ENCODE assay signal across 15 cellular contexts in the genomic region with DNA sequence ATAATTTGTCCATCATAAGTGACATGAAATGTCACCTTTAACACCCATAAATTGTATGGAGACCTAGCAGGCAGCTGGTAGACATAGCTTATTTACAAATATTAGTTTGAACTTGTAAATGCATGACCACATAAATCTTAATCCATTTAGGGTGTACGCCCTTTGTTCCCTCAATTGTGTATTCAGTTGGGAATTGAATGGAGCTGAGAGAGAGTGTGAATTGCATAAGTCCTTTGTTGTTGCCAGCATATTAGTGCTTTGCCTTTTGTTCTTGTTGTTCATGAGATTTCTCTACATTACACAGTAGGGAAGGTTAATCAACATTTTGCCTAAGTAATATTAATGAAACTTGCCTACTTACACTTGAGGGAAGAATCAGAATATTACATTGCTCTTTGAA.
DNase-seq lines count a peak whose midpoint lies in the region; ATAC-seq and TF ChIP-seq lines count a peak whose summit lies in the region.
"Had no signal": no experiment of that assay in that cellular context is flagged by ENCODE, and none has a peak within 500 bp of the region (broad histone marks: within the 10 kb centered on the region; RNA-seq: fewer than 3 reads in every experiment).

No MANE protein-coding gene starts in this region.

- TF ChIP-seq CTCF in A673 (conservative IDR thresholded peaks at IDR 0.05; ENCODE audit: low read depth, low read length) = no peak
- TF ChIP-seq CTCF in fibroblast of the aortic adventitia (IDR thresholded peaks at IDR 0.05; ENCODE audit: insufficient read depth, low read length) = no peak

- no peaks in the 10 kb centered on the region for H3K27me3 Mint-ChIP-seq in activated CD4-positive, alpha-beta memory T cell treated with anti-CD3 and anti-CD28 coated beads for 36 hours
- H3K27me3 Mint-ChIP-seq: memory B cell had no signal

- no peaks in the 10 kb centered on the region for H3K36me3 ChIP-seq in A673 (ENCODE audit: insufficient read depth, low read length, poor library complexity, severe bottlenecking)

- H3K4me1 Mint-ChIP-seq in activated CD4-positive, alpha-beta memory T cell treated with anti-CD3 and anti-CD28 coated beads for 36 hours (ENCODE audit: low read depth) = no peaks in the 10 kb centered on the region
- H3K4me1 Mint-ChIP-seq: memory B cell had no signal

- no peak overlapping the region for H3K27ac Mint-ChIP-seq in activated CD4-positive, alpha-beta memory T cell treated with anti-CD3 and anti-CD28 coated beads for 36 hours
- H3K27ac Mint-ChIP-seq: memory B cell, WTC11 had no signal

- peaks cover 7% of the 10 kb centered on the region for H3K9me3 Mint-ChIP-seq in activated CD4-positive, alpha-beta memory T cell treated with anti-CD3 and anti-CD28 coated beads for 36 hours
- H3K9me3 Mint-ChIP-seq: WTC11 had no signal

- DNase-seq in A673 (ENCODE audit: low spot score) (peak; percentile 72), NCI-H1105 treated with DMSO at 0.1 percent for 48 hours (lab: John Stamatoyannopoulos, UW) (peak; percentile 99), NCI-H748 treated with DMSO at 0.1 percent for 48 hours (lab: John Stamatoyannopoulos, UW) (peak; percentile 97), fibroblast of the aortic adventitia (ENCODE audit: low read depth) (peak; percentile 24), iPS-NIHi11 (ENCODE audit: low spot score) (no peak)
- no peak for DNase-seq in activated CD4-positive, alpha-beta memory T cell treated with anti-CD3 and anti-CD28 coated beads for 36 hours
- DNase-seq: dermis blood vessel endothelial cell; HCEC 1CT; KG1; PC-9; stimulated activated naive CD4-positive, alpha-beta T cell treated with Interleukin-2 at 50 U/mL for 16 hours had no signal

- H3K4me3 ChIP-seq in A673 (ENCODE audit: low read depth, low read length, poor library complexity, severe bottlenecking) (no peak overlapping the region), fibroblast of the aortic adventitia (ENCODE audit: low read depth, low read length) (no peak overlapping the region)
- H3K4me3 ChIP-seq: PC-9 had no signal

- H3K36me3 Mint-ChIP-seq in activated CD4-positive, alpha-beta memory T cell treated with anti-CD3 and anti-CD28 coated beads for 36 hours = no peaks in the 10 kb centered on the region
- H3K36me3 Mint-ChIP-seq: memory B cell, WTC11 had no signal

- intact Hi-C loops in A673 (cut with micrococcal nuclease; ENCODE audit: unreplicated experiment) = loop anchor here (5.0 kb wide), 1 partner anchor 226 kb away; no protein-coding TSS in a partner anchor
- intact Hi-C loops in activated CD4-positive, alpha-beta memory T cell treated with anti-CD3 and anti-CD28 coated beads for 36 hours (cut with micrococcal nuclease) = no loop called here

- H3K4me1 ChIP-seq in A673 (ENCODE audit: insufficient read depth, low read length, poor library complexity, severe bottlenecking) = peaks cover 31% of the 10 kb centered on the region

- ATAC-seq in HG03565 (IDR thresholded peaks at IDR 0.05; ENCODE audit: unreplicated experiment) = no peak
- ATAC-seq in HG02840 (IDR thresholded peaks at IDR 0.05; ENCODE audit: low FRiP score, unreplicated experiment) = no peak
- ATAC-seq: WTC11 had no signal

- BruUV-seq in A673 (replicated peaks; lab: Mats Ljungman, UMichigan) = no TSS peak

- H3K27ac ChIP-seq in A673 (ENCODE audit: low read depth, low read length, poor library complexity, severe bottlenecking) = no peak overlapping the region
- H3K27ac ChIP-seq: PC-9 had no signal

- H3K4me3 Mint-ChIP-seq in activated CD4-positive, alpha-beta memory T cell treated with anti-CD3 and anti-CD28 coated beads for 36 hours = no peak overlapping the region
- H3K4me3 Mint-ChIP-seq: memory B cell, WTC11 had no signal

- H3K27me3 ChIP-seq in A673 (replicated peaks; ENCODE audit: insufficient read depth, low read depth, low read length, poor library complexity) = no peaks in the 10 kb centered on the region

- POLR2A ChIA-PET in A673 (lab: Charles Lee; ENCODE audit: low non-redundant PET) = no interaction called here
- POLR2A ChIA-PET in activated CD4-positive, alpha-beta memory T cell treated with anti-CD3 and anti-CD28 coated beads for 36 hours (lab: Charles Lee) = no interaction called here

- no peaks in the 10 kb centered on the region for H3K9me3 ChIP-seq in A673 (ENCODE audit: low read depth, low read length, poor library complexity, severe bottlenecking)

- CTCF ChIA-PET in A673 (lab: Charles Lee) = no interaction called here
- CTCF ChIA-PET in activated CD4-positive, alpha-beta memory T cell treated with anti-CD3 and anti-CD28 coated beads for 36 hours (lab: Charles Lee) = no interaction called here

Comparison
In these comparisons a context has a peak if more than half of its experiments do, and no peak if none do; other contexts are left out.
1. DNase-seq: peak in A673 (single experiment), NCI-H1105 treated with DMSO at 0.1 percent for 48 hours (single experiment), NCI-H748 treated with DMSO at 0.1 percent for 48 hours (single experiment) and fibroblast of the aortic adventitia (single experiment); none in iPS-NIHi11 (single experiment) and activated CD4-positive, alpha-beta memory T cell treated with anti-CD3 and anti-CD28 coated beads for 36 hours (single experiment).